Comparison of ENCODE assay signal across 1 cellular context in the genomic region with DNA sequence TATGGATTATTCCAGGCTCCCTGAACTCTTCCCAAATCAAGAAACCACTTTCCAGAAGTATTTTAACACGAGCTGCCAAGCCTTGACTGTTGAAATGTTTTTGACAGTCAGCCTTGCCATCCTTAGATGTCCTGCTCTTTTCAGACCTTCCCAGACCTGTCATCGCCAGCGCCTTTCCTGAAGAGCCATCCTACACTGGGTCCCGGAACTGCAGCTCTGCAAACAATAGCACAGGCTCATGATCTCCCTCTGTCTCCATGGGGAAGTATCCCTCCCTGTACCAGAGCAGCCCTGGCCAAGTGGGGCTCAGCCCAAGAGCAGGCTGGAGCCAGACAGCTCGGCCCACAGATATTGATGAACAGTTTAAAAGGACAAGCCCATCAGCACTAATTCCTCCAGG.
TF ChIP-seq lines count a peak whose summit lies in the region.

No MANE protein-coding gene starts in this region.

TF ChIP-seq in GM23338, 12 proteins besides CTCF, POLR2A, EP300 and RAD21:
- TF ChIP-seq CREB1 (CRISPR knock-in tag; IDR thresholded peaks at IDR 0.05; ENCODE audit: low read depth) (no peak), JUNB (IDR thresholded peaks at IDR 0.05; ENCODE audit: unreplicated experiment) (no peak), ZNF462 (CRISPR knock-in tag; IDR thresholded peaks at IDR 0.05) (no peak)
- TF ChIP-seq, protein P1, sequence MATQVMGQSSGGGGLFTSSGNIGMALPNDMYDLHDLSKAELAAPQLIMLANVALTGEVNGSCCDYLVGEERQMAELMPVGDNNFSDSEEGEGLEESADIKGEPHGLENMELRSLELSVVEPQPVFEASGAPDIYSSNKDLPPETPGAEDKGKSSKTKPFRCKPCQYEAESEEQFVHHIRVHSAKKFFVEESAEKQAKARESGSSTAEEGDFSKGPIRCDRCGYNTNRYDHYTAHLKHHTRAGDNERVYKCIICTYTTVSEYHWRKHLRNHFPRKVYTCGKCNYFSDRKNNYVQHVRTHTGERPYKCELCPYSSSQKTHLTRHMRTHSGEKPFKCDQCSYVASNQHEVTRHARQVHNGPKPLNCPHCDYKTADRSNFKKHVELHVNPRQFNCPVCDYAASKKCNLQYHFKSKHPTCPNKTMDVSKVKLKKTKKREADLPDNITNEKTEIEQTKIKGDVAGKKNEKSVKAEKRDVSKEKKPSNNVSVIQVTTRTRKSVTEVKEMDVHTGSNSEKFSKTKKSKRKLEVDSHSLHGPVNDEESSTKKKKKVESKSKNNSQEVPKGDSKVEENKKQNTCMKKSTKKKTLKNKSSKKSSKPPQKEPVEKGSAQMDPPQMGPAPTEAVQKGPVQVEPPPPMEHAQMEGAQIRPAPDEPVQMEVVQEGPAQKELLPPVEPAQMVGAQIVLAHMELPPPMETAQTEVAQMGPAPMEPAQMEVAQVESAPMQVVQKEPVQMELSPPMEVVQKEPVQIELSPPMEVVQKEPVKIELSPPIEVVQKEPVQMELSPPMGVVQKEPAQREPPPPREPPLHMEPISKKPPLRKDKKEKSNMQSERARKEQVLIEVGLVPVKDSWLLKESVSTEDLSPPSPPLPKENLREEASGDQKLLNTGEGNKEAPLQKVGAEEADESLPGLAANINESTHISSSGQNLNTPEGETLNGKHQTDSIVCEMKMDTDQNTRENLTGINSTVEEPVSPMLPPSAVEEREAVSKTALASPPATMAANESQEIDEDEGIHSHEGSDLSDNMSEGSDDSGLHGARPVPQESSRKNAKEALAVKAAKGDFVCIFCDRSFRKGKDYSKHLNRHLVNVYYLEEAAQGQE (IDR thresholded peaks at IDR 0.05; ENCODE audit: unreplicated experiment): no peak
